ENCODE assay signal across 14 cellular contexts in the genomic region with DNA sequence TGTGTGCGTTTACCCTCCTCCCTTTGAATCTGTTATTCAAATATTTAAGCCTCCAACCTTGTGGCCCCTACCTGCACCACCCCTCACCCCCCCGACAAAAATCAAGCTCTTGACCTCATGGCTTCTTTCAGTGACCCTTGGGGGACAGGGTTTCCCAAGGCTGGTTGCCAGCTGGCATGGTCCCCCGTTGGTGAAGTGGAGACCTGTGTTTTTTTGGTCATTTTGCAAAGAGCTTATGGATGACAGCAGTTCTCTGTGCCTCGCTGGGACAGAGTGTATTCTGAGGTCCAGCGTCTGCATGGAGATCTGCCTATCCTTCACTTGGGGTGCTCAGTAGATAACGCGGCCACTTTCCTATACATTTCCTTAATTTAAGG.
DNase-seq lines count a peak whose midpoint lies in the region; ATAC-seq and TF ChIP-seq lines count a peak whose summit lies in the region.
"Had no signal": no experiment of that assay in that cellular context is flagged by ENCODE, and none has a peak within 500 bp of the region (broad histone marks: within the 10 kb centered on the region; RNA-seq: fewer than 3 reads in every experiment).

No MANE protein-coding gene starts in this region.

- CTCF ChIA-PET in activated CD4-positive, alpha-beta T cell treated with anti-CD3 and anti-CD28 coated beads for 36 hours (lab: Charles Lee): no interaction called here

- WGBS in lung, 2 donors: 76 to 85% methylated on average over 7 of the region's 7 CpGs
- WGBS in spleen, 5 donors: 68 to 89% (median 82%) methylated on average over 7 of the region's 7 CpGs

- no peaks in the 10 kb centered on the region for H3K9me3 ChIP-seq in BLaER1 treated with 17β-estradiol and CSF1 and Interleukin-3, amounts not matched to agents 10 nM and 100 nM (replicated peaks in 1 of 11)
- H3K9me3 ChIP-seq in colonic mucosa (no peaks in the 10 kb centered on the region), lung (ENCODE audit: control insufficient read depth in 2 of 2, insufficient read depth in 1 of 2, low read length in 1 of 2) (no peaks in the 10 kb centered on the region), spleen (no peaks in the 10 kb centered on the region)
- H3K9me3 ChIP-seq: mucosa of descending colon had no signal

- peaks cover 44 to 65% (median 59%) of the 10 kb centered on the region in 10 experiments for H3K4me1 ChIP-seq in BLaER1 treated with 17β-estradiol and CSF1 and Interleukin-3, amounts not matched to agents 10 nM and 100 nM
- peaks cover 9% of the 10 kb centered on the region for H3K4me1 ChIP-seq in colonic mucosa
- peaks cover 10 to 34% of the 10 kb centered on the region in 2 donors for H3K4me1 ChIP-seq in lung (ENCODE audit: control insufficient read depth in 2 of 2, insufficient read depth in 2 of 2, low read length in 2 of 2)
- peaks cover 0 to 60% (median 34%) of the 10 kb centered on the region in 6 donors for H3K4me1 ChIP-seq in spleen

- no peak for TF ChIP-seq POLR2A in spleen (IDR thresholded peaks at IDR 0.05)

- H3K4me2 ChIP-seq in BLaER1 treated with 17β-estradiol and CSF1 and Interleukin-3, amounts not matched to agents 10 nM and 100 nM: peak overlapping the region; percentile 74 to 91 (median 84)

- peaks cover 2% of the 10 kb centered on the region for H3K27me3 Mint-ChIP-seq in activated CD4-positive, alpha-beta T cell treated with anti-CD3 and anti-CD28 coated beads for 36 hours
- H3K27me3 Mint-ChIP-seq: activated CD4-positive, alpha-beta memory T cell treated with anti-CD3 and anti-CD28 coated beads, Interleukin-2, amount 10 ng/mL, durations not matched to agents 7 days and 5 days had no signal

- POLR2A ChIA-PET in activated CD4-positive, alpha-beta T cell treated with anti-CD3 and anti-CD28 coated beads for 36 hours (lab: Charles Lee): no interaction called here

- no peaks in the 10 kb centered on the region for H3K4me1 Mint-ChIP-seq in activated CD4-positive, alpha-beta T cell treated with anti-CD3 and anti-CD28 coated beads for 36 hours
- H3K4me1 Mint-ChIP-seq: activated CD4-positive, alpha-beta memory T cell treated with anti-CD3 and anti-CD28 coated beads, Interleukin-2, amount 10 ng/mL, durations not matched to agents 7 days and 5 days had no signal

- no peaks in the 10 kb centered on the region for H3K27me3 ChIP-seq in BLaER1 treated with 17β-estradiol and CSF1 and Interleukin-3, amounts not matched to agents 10 nM and 100 nM
- no peaks in the 10 kb centered on the region for H3K27me3 ChIP-seq in colonic mucosa
- H3K27me3 ChIP-seq in lung (ENCODE audit: control insufficient read depth, insufficient read depth): no peaks in the 10 kb centered on the region
- no peaks in the 10 kb centered on the region for H3K27me3 ChIP-seq in spleen (replicated peaks in 1 of 7)

- H4K20me1 ChIP-seq in BLaER1 treated with 17β-estradiol and CSF1 and Interleukin-3, amounts not matched to agents 10 nM and 100 nM: peaks cover 0 to 66% (median 26%) of the 10 kb centered on the region in 11 experiments; a peak in 10 of 22 replicates

- TF ChIP-seq CTCF in colonic mucosa (IDR thresholded peaks at IDR 0.05) (no peak), lung (IDR thresholded peaks at IDR 0.05; ENCODE audit: control extremely low read depth, extremely low read depth) (no peak), spleen (IDR thresholded peaks at IDR 0.05 in 8 of 11, conservative IDR thresholded peaks at IDR 0.05 in 3 of 11) (no peak)

- no peak overlapping the region for H3K4me3 Mint-ChIP-seq in activated CD4-positive, alpha-beta T cell treated with anti-CD3 and anti-CD28 coated beads for 36 hours
- H3K4me3 Mint-ChIP-seq: activated CD4-positive, alpha-beta memory T cell treated with anti-CD3 and anti-CD28 coated beads, Interleukin-2, amount 10 ng/mL, durations not matched to agents 7 days and 5 days; T-helper 2 cell treated with Interferon-gamma antibody and Interleukin-4, amounts not matched to agents 5 μg/mL and 100 μg/mL, for 36 hours had no signal

- peaks cover 0 to 52% (median 30%) of the 10 kb centered on the region in 11 experiments; a peak in 16 of 22 replicates for H3K36me3 ChIP-seq in BLaER1 treated with 17β-estradiol and CSF1 and Interleukin-3, amounts not matched to agents 10 nM and 100 nM
- H3K36me3 ChIP-seq in colonic mucosa: no peaks in the 10 kb centered on the region
- no peaks in the 10 kb centered on the region for H3K36me3 ChIP-seq in lung (ENCODE audit: control insufficient read depth in 2 of 2, insufficient read depth in 2 of 2, low read length in 2 of 2)
- H3K36me3 ChIP-seq in spleen: no peaks in the 10 kb centered on the region

- peak overlapping the region in 10 of 11 experiments; percentile 64 to 80 (median 72); a peak in 20 of 22 replicates for H3K27ac ChIP-seq in BLaER1 treated with 17β-estradiol and CSF1 and Interleukin-3, amounts not matched to agents 10 nM and 100 nM
- H3K27ac ChIP-seq in colonic mucosa (peak overlapping the region; percentile 82), lung (ENCODE audit: low read depth in 1 of 2, low read length in 1 of 2) (peak overlapping the region; percentile 68 to 84), spleen (peak overlapping the region in 7 of 8 donors; percentile 41 to 70 (median 58))

- intact Hi-C loops in colonic mucosa (cut with DNase I) (no loop called here), spleen (cut with DNase I; ENCODE audit: low total_unique reads) (no loop called here)
- intact Hi-C loops in activated CD4-positive, alpha-beta T cell treated with anti-CD3 and anti-CD28 coated beads for 36 hours (cut with DNase I, micrococcal nuclease): no loop called here

- peak overlapping the region; percentile 46 to 74 (median 64); a peak in 19 of 22 replicates for H3K9ac ChIP-seq in BLaER1 treated with 17β-estradiol and CSF1 and Interleukin-3, amounts not matched to agents 10 nM and 100 nM
- peak overlapping the region in 1 of 2 donors; percentile 41 for H3K9ac ChIP-seq in colonic mucosa (ENCODE audit: low read depth in 2 of 2, low read length in 2 of 2)

- H3K9me3 Mint-ChIP-seq in activated CD4-positive, alpha-beta T cell treated with anti-CD3 and anti-CD28 coated beads for 36 hours (ENCODE audit: low read depth): no peaks in the 10 kb centered on the region
- H3K9me3 Mint-ChIP-seq: activated CD4-positive, alpha-beta memory T cell treated with anti-CD3 and anti-CD28 coated beads, Interleukin-2, amount 10 ng/mL, durations not matched to agents 7 days and 5 days; T-helper 2 cell treated with Interferon-gamma antibody and Interleukin-4, amounts not matched to agents 5 μg/mL and 100 μg/mL, for 36 hours had no signal

- no peak overlapping the region for H3K27ac Mint-ChIP-seq in activated CD4-positive, alpha-beta T cell treated with anti-CD3 and anti-CD28 coated beads for 36 hours
- H3K27ac Mint-ChIP-seq: activated CD4-positive, alpha-beta memory T cell treated with anti-CD3 and anti-CD28 coated beads, Interleukin-2, amount 10 ng/mL, durations not matched to agents 7 days and 5 days; T-helper 2 cell treated with Interferon-gamma antibody and Interleukin-4, amounts not matched to agents 5 μg/mL and 100 μg/mL, for 36 hours had no signal

- ATAC-seq in lung (ENCODE audit: insufficient read depth, low FRiP score) (no peak), GM21390 (IDR thresholded peaks at IDR 0.05; ENCODE audit: unreplicated experiment) (no peak)
- no peak for ATAC-seq in activated CD4-positive, alpha-beta T cell treated with anti-CD3 and anti-CD28 coated beads for 36 hours

- H3K4me3 ChIP-seq in BLaER1 treated with 17β-estradiol and CSF1 and Interleukin-3, amounts not matched to agents 10 nM and 100 nM: peak overlapping the region; percentile 36 to 57 (median 44); a peak in 13 of 20 replicates
- no peak overlapping the region for H3K4me3 ChIP-seq in colonic mucosa
- no peak overlapping the region for H3K4me3 ChIP-seq in lung
- no peak overlapping the region for H3K4me3 ChIP-seq in spleen
- H3K4me3 ChIP-seq: mucosa of descending colon had no signal

- H3K36me3 Mint-ChIP-seq in activated CD4-positive, alpha-beta T cell treated with anti-CD3 and anti-CD28 coated beads for 36 hours (ENCODE audit: low read depth): no peaks in the 10 kb centered on the region

- DNase-seq in colonic mucosa (no peak), lung (ENCODE audit: low spot score) (no peak), spleen (no peak), NCI-H1436 treated with DMSO at 0.1 percent for 48 hours (lab: John Stamatoyannopoulos, UW) (no peak)
- DNase-seq in activated CD4-positive, alpha-beta T cell treated with anti-CD3 and anti-CD28 coated beads for 48 hours: no peak
- no peak for DNase-seq in activated CD4-positive, alpha-beta T cell treated with anti-CD3 and anti-CD28 coated beads for 36 hours
- DNase-seq: activated CD4-positive, alpha-beta memory T cell treated with anti-CD3 and anti-CD28 coated beads, Interleukin-2, amount 10 ng/mL, durations not matched to agents 7 days and 5 days; activated effector memory CD4-positive, alpha-beta T cell treated with anti-CD3 and anti-CD28 coated beads, Interleukin-2, amount 50 U/mL, for 16 hours; DMS153; NCI-H226 had no signal

Comparison
In these comparisons a context has a peak if more than half of its experiments do, and no peak if none do; other contexts are left out.
1. H3K4me3 ChIP-seq: peak in BLaER1 treated with 17β-estradiol and CSF1 and Interleukin-3, amounts not matched to agents 10 nM and 100 nM (10 of 10); none in colonic mucosa (single experiment), lung (single experiment) and spleen (0 of 8).
2. Peak in every context shown above with its lines, with median percentiles within 50 percentile points of each other: H3K27ac ChIP-seq.